1 cellular context compared by ENCODE assay signal in genomic region chr7:47576031-47576908, GRCh38.
TF ChIP-seq lines count a peak whose summit lies in the region.

No MANE protein-coding gene starts in this region.

TF ChIP-seq in HepG2, 621 proteins besides CTCF, POLR2A, EP300 and RAD21 (continued from another document and continues in another):
- TF ChIP-seq HNRNPUL1 (IDR thresholded peaks at IDR 0.05; ENCODE audit: low read depth, low read length), result no peak
- no peak for TF ChIP-seq KMT2B (CRISPR knock-in tag; IDR thresholded peaks at IDR 0.05)
- no peak; the same call in 1 of the 2 replicates for TF ChIP-seq PRDM10 (CRISPR knock-in tag; IDR thresholded peaks at IDR 0.05; ENCODE audit: low read depth)
- TF ChIP-seq HMG20B (CRISPR knock-in tag; conservative IDR thresholded peaks at IDR 0.05), result no peak; the same call in 1 of the 2 replicates
- TF ChIP-seq REST (IDR thresholded peaks at IDR 0.05; ENCODE audit: borderline replicate concordance in 1 of 2, low read depth in 1 of 2, low read length in 2 of 2), result peak; percentile 35 to 89
- TF ChIP-seq KDM4B (CRISPR knock-in tag; IDR thresholded peaks at IDR 0.05), result no peak
- no peak for TF ChIP-seq NFIB (CRISPR knock-in tag; IDR thresholded peaks at IDR 0.05; ENCODE audit: borderline replicate concordance)
- no peak for TF ChIP-seq SMARCE1 (IDR thresholded peaks at IDR 0.05; ENCODE audit: borderline replicate concordance)
- TF ChIP-seq MATR3 (CRISPR knock-in tag; IDR thresholded peaks at IDR 0.05), result no peak
- no peak for TF ChIP-seq SOX6 (IDR thresholded peaks at IDR 0.05)
- TF ChIP-seq SOX6 (CRISPR knock-in tag; IDR thresholded peaks at IDR 0.05), result peak; percentile 95
- TF ChIP-seq SKI (IDR thresholded peaks at IDR 0.05; ENCODE audit: partially characterized antibody), result no peak
- no peak for TF ChIP-seq E2F5 (CRISPR knock-in tag; conservative IDR thresholded peaks at IDR 0.05)
- no peak for TF ChIP-seq ZNF44 (CRISPR knock-in tag; IDR thresholded peaks at IDR 0.05)
- peak; percentile 56 for TF ChIP-seq MED8 (CRISPR knock-in tag; IDR thresholded peaks at IDR 0.05; ENCODE audit: insufficient replicate concordance)
- peak; percentile 93; the same call in 1 of the 2 replicates for TF ChIP-seq IKZF5 (CRISPR knock-in tag; IDR thresholded peaks at IDR 0.05)
- TF ChIP-seq ZBTB14 (CRISPR knock-in tag; IDR thresholded peaks at IDR 0.05), result no peak
- peak; percentile 83 for TF ChIP-seq RARA (CRISPR knock-in tag; IDR thresholded peaks at IDR 0.05)
- no peak for TF ChIP-seq GPN1 (CRISPR knock-in tag; IDR thresholded peaks at IDR 0.05; ENCODE audit: borderline replicate concordance)
- TF ChIP-seq KLF12 (CRISPR knock-in tag; IDR thresholded peaks at IDR 0.05; ENCODE audit: borderline replicate concordance), result no peak; the same call in 1 of the 2 replicates
- TF ChIP-seq ZBTB37 (CRISPR knock-in tag; IDR thresholded peaks at IDR 0.05), result no peak; the same call in 1 of the 2 replicates
- TF ChIP-seq ZBTB21 (CRISPR knock-in tag; IDR thresholded peaks at IDR 0.05), result no peak
- no peak for TF ChIP-seq AGO1 (IDR thresholded peaks at IDR 0.05; ENCODE audit: low read depth, low read length, poor library complexity, severe bottlenecking)
- no peak; the same call in 1 of the 2 replicates for TF ChIP-seq JUND (CRISPR knock-in tag; IDR thresholded peaks at IDR 0.05)
- no peak for TF ChIP-seq ZNF20 (CRISPR knock-in tag; IDR thresholded peaks at IDR 0.05)
- peak; percentile 82 for TF ChIP-seq PRDM15 (CRISPR knock-in tag; IDR thresholded peaks at IDR 0.05)
- no peak for TF ChIP-seq ZNF460 (CRISPR knock-in tag; IDR thresholded peaks at IDR 0.05; ENCODE audit: borderline replicate concordance)
- TF ChIP-seq ZNF562 (CRISPR knock-in tag; IDR thresholded peaks at IDR 0.05; ENCODE audit: borderline replicate concordance), result no peak
- no peak for TF ChIP-seq ZBTB1 (CRISPR knock-in tag; IDR thresholded peaks at IDR 0.05; ENCODE audit: borderline replicate concordance)
- no peak for TF ChIP-seq ZBTB3 (CRISPR knock-in tag; IDR thresholded peaks at IDR 0.05; ENCODE audit: borderline replicate concordance, low read depth)
- TF ChIP-seq ZBED4 (CRISPR knock-in tag; IDR thresholded peaks at IDR 0.05; ENCODE audit: borderline replicate concordance), result peak; percentile 79; the same call in 1 of the 2 replicates
- peak; percentile 98 for TF ChIP-seq TBX2 (CRISPR knock-in tag; IDR thresholded peaks at IDR 0.05; ENCODE audit: borderline replicate concordance)
- TF ChIP-seq ELF3 (CRISPR knock-in tag; IDR thresholded peaks at IDR 0.05), result peak; percentile 99
- peak; percentile 64; the same call in 1 of the 2 replicates for TF ChIP-seq ZNF549 (CRISPR knock-in tag; IDR thresholded peaks at IDR 0.05)
- no peak for TF ChIP-seq ZFP41 (CRISPR knock-in tag; IDR thresholded peaks at IDR 0.05; ENCODE audit: borderline replicate concordance)
- TF ChIP-seq BRF2 (CRISPR knock-in tag; IDR thresholded peaks at IDR 0.05), result no peak
- TF ChIP-seq POLR2AphosphoS5 (IDR thresholded peaks at IDR 0.05; ENCODE audit: low read depth, low read length), result no peak
- TF ChIP-seq ZNF775 (CRISPR knock-in tag; IDR thresholded peaks at IDR 0.05; ENCODE audit: borderline replicate concordance), result no peak
- no peak for TF ChIP-seq SP2 (CRISPR knock-in tag; IDR thresholded peaks at IDR 0.05)
